13 cellular contexts compared by ENCODE assay signal in genomic region chr1:214441119-214441518, GRCh38.
DNase-seq lines count a peak whose midpoint lies in the region; TF ChIP-seq lines count a peak whose summit lies in the region.
"Had no signal": no experiment of that assay in that cellular context is flagged by ENCODE, and none has a peak within 500 bp of the region (broad histone marks: within the 10 kb centered on the region; RNA-seq: fewer than 3 reads in every experiment).

No MANE protein-coding gene starts in this region.

- H3K27me3 Mint-ChIP-seq in Caco-2 (ENCODE audit: insufficient read depth, unreplicated experiment) (no peaks in the 10 kb centered on the region), mesothelial cell of epicardium (ENCODE audit: low read depth) (no peaks in the 10 kb centered on the region)

- H3K27ac Mint-ChIP-seq in Caco-2 (ENCODE audit: unreplicated experiment) (peak overlapping the region; percentile 63), mesothelial cell of epicardium (peak overlapping the region; percentile 72)

- H3K27ac ChIP-seq in brain microvascular endothelial cell: peak overlapping the region; percentile 76
- H3K27ac ChIP-seq: tibial artery had no signal

- H3K27me3 ChIP-seq in Caco-2 (replicated peaks; ENCODE audit: control insufficient read depth, insufficient read depth, low read length) (no peaks in the 10 kb centered on the region), brain microvascular endothelial cell (replicated peaks) (no peaks in the 10 kb centered on the region)
- H3K27me3 ChIP-seq: tibial artery had no signal

- H3K4me3 Mint-ChIP-seq in Caco-2 (ENCODE audit: unreplicated experiment) (peak overlapping the region; percentile 19), mesothelial cell of epicardium (no peak overlapping the region)

- peaks cover 51% of the 10 kb centered on the region for H3K36me3 Mint-ChIP-seq in Caco-2 (ENCODE audit: insufficient read depth, unreplicated experiment)
- peaks cover 2% of the 10 kb centered on the region for H3K36me3 Mint-ChIP-seq in mesothelial cell of epicardium

- DNase-seq in Caco-2 (no peak), M059J (ENCODE audit: low read depth) (peak; percentile 83), brain microvascular endothelial cell (peak; percentile 54), mesothelial cell of epicardium (ENCODE audit: low spot score in 2 of 2, unreplicated experiment in 2 of 2) (no peak), UCSD-AML1 (lab: John Stamatoyannopoulos, UW; ENCODE audit: unreplicated experiment) (no peak), HT-29 (ENCODE audit: low spot score) (no peak), GM13977 (ENCODE audit: low spot score) (no peak)
- no peak for DNase-seq in stimulated activated CD8-positive, alpha-beta memory T cell treated with anti-CD3 and anti-CD28 coated beads, Interleukin-4, amount 100 ng/mL, for 48 hours
- DNase-seq: activated CD4-positive, CD25-positive, alpha-beta regulatory T cell; left ventricle myocardium superior; stimulated activated CD4-positive, alpha-beta T cell treated with anti-CD3 and anti-CD28 coated beads, Interleukin-12 subunit alpha, Interleukin-12 subunit beta, amount 100 ng/mL, for 4 hours; tibial artery had no signal

- H3K4me3 ChIP-seq in Caco-2 (ENCODE audit: low read depth, low read length): no peak overlapping the region
- no peak overlapping the region for H3K4me3 ChIP-seq in brain microvascular endothelial cell (ENCODE audit: low read depth, low read length)
- H3K4me3 ChIP-seq: coronary artery, tibial artery had no signal

- H3K9me3 Mint-ChIP-seq in Caco-2 (ENCODE audit: unreplicated experiment) (no peaks in the 10 kb centered on the region), mesothelial cell of epicardium (no peaks in the 10 kb centered on the region)

- CTCF ChIA-PET in Caco-2 (lab: Charles Lee): no interaction called here

- peaks cover 74% of the 10 kb centered on the region for H3K4me1 Mint-ChIP-seq in Caco-2 (ENCODE audit: low read depth, unreplicated experiment)
- peaks cover 71% of the 10 kb centered on the region for H3K4me1 Mint-ChIP-seq in mesothelial cell of epicardium

- TF ChIP-seq CTCF in Caco-2 (IDR thresholded peaks at IDR 0.05; ENCODE audit: insufficient read depth in 1 of 2, low read depth in 1 of 2, low read length in 1 of 2, severe bottlenecking in 1 of 2, unreplicated experiment in 1 of 2): no peak
- no peak for TF ChIP-seq CTCF in brain microvascular endothelial cell (IDR thresholded peaks at IDR 0.05; ENCODE audit: low read depth, low read length, missing control alignments)
- no peak for TF ChIP-seq CTCF in mesothelial cell of epicardium (IDR thresholded peaks at IDR 0.05; ENCODE audit: unreplicated experiment)
- no peak for TF ChIP-seq CTCF in GM13977 (IDR thresholded peaks at IDR 0.05; ENCODE audit: extremely low read depth, insufficient read depth, missing control alignments)

- in situ Hi-C loops in brain microvascular endothelial cell (cut with HindIII; ENCODE audit: low pct_ligation_motif_present, low sequenced_read_pairs) (no loop called here), GM13977 (cut with MboI; ENCODE audit: low pct_unique_long_range_greater_than_20kb, low sequenced_read_pairs, unreplicated experiment) (no loop called here)

- no peaks in the 10 kb centered on the region; the same call in 1 of the 2 replicates for H3K36me3 ChIP-seq in Caco-2 (ENCODE audit: control insufficient read depth, insufficient read depth, low read length)
- H3K36me3 ChIP-seq in brain microvascular endothelial cell (replicated peaks): no peaks in the 10 kb centered on the region
- H3K36me3 ChIP-seq: tibial artery had no signal

- peaks cover 77% of the 10 kb centered on the region for H3K4me1 ChIP-seq in Caco-2

- intact Hi-C loops in Caco-2 (cut with micrococcal nuclease; ENCODE audit: unreplicated experiment): no loop called here

- H3K9me3 ChIP-seq in Caco-2: no peaks in the 10 kb centered on the region
- H3K9me3 ChIP-seq: tibial artery had no signal

- POLR2A ChIA-PET in Caco-2 (lab: Charles Lee): interaction anchor here (1.0 kb wide), 1 partner anchor 110 kb away, joined by 3 read pairs; the partner anchor contains the start of gene PTPN14

- no TSS peak for BruUV-seq in Caco-2 (replicated peaks; lab: Mats Ljungman, UMichigan)

Comparison
In these comparisons a context has a peak if more than half of its experiments do, and no peak if none do; other contexts are left out.
1. DNase-seq: peak in M059J (single experiment) and brain microvascular endothelial cell (single experiment); none in Caco-2 (0 of 2), mesothelial cell of epicardium (0 of 2), UCSD-AML1 (single experiment), HT-29 (single experiment), stimulated activated CD8-positive, alpha-beta memory T cell treated with anti-CD3 and anti-CD28 coated beads, Interleukin-4, amount 100 ng/mL, for 48 hours (single experiment) and GM13977 (single experiment).